ENCODE assay signal across 13 cellular contexts in the genomic region with DNA sequence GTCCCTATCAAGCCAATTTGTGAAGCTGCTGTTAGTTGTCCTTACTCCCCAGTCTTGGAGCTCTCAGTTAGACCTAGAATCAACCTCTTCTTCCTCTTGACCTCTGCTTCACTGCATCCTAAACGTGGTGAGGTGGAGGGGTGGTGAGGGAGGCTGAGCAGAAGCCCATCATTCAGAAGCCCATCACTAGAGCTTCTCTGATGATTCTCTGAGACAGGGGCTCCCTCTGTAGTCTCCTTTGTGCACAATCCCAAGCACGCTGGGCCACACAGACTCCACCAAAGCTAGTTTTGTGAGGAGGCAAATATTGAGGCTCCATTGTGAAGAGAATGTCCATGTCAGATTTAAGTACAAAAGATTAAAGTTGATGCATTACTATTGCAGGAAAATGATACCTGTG.
DNase-seq lines count a peak whose midpoint lies in the region; TF ChIP-seq lines count a peak whose summit lies in the region.
"Had no signal": no experiment of that assay in that cellular context is flagged by ENCODE, and none has a peak within 500 bp of the region (broad histone marks: within the 10 kb centered on the region; RNA-seq: fewer than 3 reads in every experiment).

No MANE protein-coding gene starts in this region.

- intact Hi-C loops in activated naive CD4-positive, alpha-beta T cell treated with anti-CD3 and anti-CD28 coated beads for 36 hours (cut with micrococcal nuclease): loop anchor here (1.0 to 5.0 kb wide), 2 partner anchors 69 to 198 kb away; no protein-coding TSS in a partner anchor
- intact Hi-C loops in stomach (cut with DNase I; ENCODE audit: low total_unique reads): no loop called here

- no peaks in the 10 kb centered on the region for H3K27me3 Mint-ChIP-seq in activated naive CD4-positive, alpha-beta T cell treated with anti-CD3 and anti-CD28 coated beads for 36 hours (ENCODE audit: low read depth)
- no peaks in the 10 kb centered on the region for H3K27me3 Mint-ChIP-seq in activated naive CD4-positive, alpha-beta T cell treated with anti-CD3 and anti-CD28 coated beads, Interleukin-2, amount 10 ng/mL, durations not matched to agents 7 days and 5 days
- no peaks in the 10 kb centered on the region for H3K27me3 Mint-ChIP-seq in chondrocyte (ENCODE audit: low read depth)
- H3K27me3 Mint-ChIP-seq: naive B cell had no signal

- H3K4me1 ChIP-seq in stomach: no peaks in the 10 kb centered on the region

- no peak overlapping the region for H3K27ac ChIP-seq in stomach
- H3K27ac ChIP-seq: psoas muscle had no signal

- no peak overlapping the region for H3K27ac Mint-ChIP-seq in activated naive CD4-positive, alpha-beta T cell treated with anti-CD3 and anti-CD28 coated beads for 36 hours
- no peak overlapping the region for H3K27ac Mint-ChIP-seq in activated naive CD4-positive, alpha-beta T cell treated with anti-CD3 and anti-CD28 coated beads, Interleukin-2, amount 10 ng/mL, durations not matched to agents 7 days and 5 days
- no peak overlapping the region for H3K27ac Mint-ChIP-seq in chondrocyte (ENCODE audit: unreplicated experiment)
- H3K27ac Mint-ChIP-seq: naive B cell had no signal

- TF ChIP-seq POLR2A in stomach (IDR thresholded peaks at IDR 0.05): no peak

- peaks cover 26% of the 10 kb centered on the region for H3K4me1 Mint-ChIP-seq in activated naive CD4-positive, alpha-beta T cell treated with anti-CD3 and anti-CD28 coated beads for 36 hours (ENCODE audit: low read depth)
- H3K4me1 Mint-ChIP-seq in activated naive CD4-positive, alpha-beta T cell treated with anti-CD3 and anti-CD28 coated beads, Interleukin-2, amount 10 ng/mL, durations not matched to agents 7 days and 5 days: peaks cover 26% of the 10 kb centered on the region
- H3K4me1 Mint-ChIP-seq in chondrocyte (ENCODE audit: low read depth): peaks cover 13% of the 10 kb centered on the region

- DNase-seq in activated naive CD4-positive, alpha-beta T cell treated with anti-CD3 and anti-CD28 coated beads for 36 hours: peak; percentile 10
- no peak for DNase-seq in activated naive CD4-positive, alpha-beta T cell treated with anti-CD3 and anti-CD28 coated beads, Interleukin-2, amount 10 ng/mL, durations not matched to agents 7 days and 5 days
- peak; percentile 26 for DNase-seq in M059J (ENCODE audit: low read depth)
- DNase-seq in chondrocyte (ENCODE audit: low spot score): no peak
- no peak for DNase-seq in stomach
- no peak for DNase-seq in HPDE6-E6E7 (ENCODE audit: extremely low spot score)
- no peak for DNase-seq in MG63
- DNase-seq in SW480 (ENCODE audit: low spot score): no peak
- DNase-seq: activated naive CD4-positive, alpha-beta T cell treated with Interleukin-2 at 50 U/mL for 16 hours; naive B cell; NCI-H1436; NCI-H526; psoas muscle had no signal

- H3K4me3 ChIP-seq in stomach: no peak overlapping the region
- H3K4me3 ChIP-seq in MG63: no peak overlapping the region
- H3K4me3 ChIP-seq: psoas muscle had no signal

- 36 to 47% (median 45%) methylated on average over 2 of the region's 2 CpGs for WGBS in stomach, 5 donors

- H3K36me3 ChIP-seq in stomach: no peaks in the 10 kb centered on the region
- H3K36me3 ChIP-seq in MG63: no peaks in the 10 kb centered on the region

- no peaks in the 10 kb centered on the region for H3K9me3 Mint-ChIP-seq in activated naive CD4-positive, alpha-beta T cell treated with anti-CD3 and anti-CD28 coated beads for 36 hours
- H3K9me3 Mint-ChIP-seq in activated naive CD4-positive, alpha-beta T cell treated with anti-CD3 and anti-CD28 coated beads, Interleukin-2, amount 10 ng/mL, durations not matched to agents 7 days and 5 days: no peaks in the 10 kb centered on the region
- no peaks in the 10 kb centered on the region for H3K9me3 Mint-ChIP-seq in chondrocyte (ENCODE audit: low read depth)
- H3K9me3 Mint-ChIP-seq: naive B cell had no signal

- no peaks in the 10 kb centered on the region for H3K36me3 Mint-ChIP-seq in activated naive CD4-positive, alpha-beta T cell treated with anti-CD3 and anti-CD28 coated beads for 36 hours (ENCODE audit: low read depth)
- H3K36me3 Mint-ChIP-seq in activated naive CD4-positive, alpha-beta T cell treated with anti-CD3 and anti-CD28 coated beads, Interleukin-2, amount 10 ng/mL, durations not matched to agents 7 days and 5 days: no peaks in the 10 kb centered on the region
- H3K36me3 Mint-ChIP-seq in chondrocyte (ENCODE audit: low read depth): no peaks in the 10 kb centered on the region
- H3K36me3 Mint-ChIP-seq: naive B cell had no signal

- TF ChIP-seq CTCF in chondrocyte (IDR thresholded peaks at IDR 0.05): peak; percentile 34
- TF ChIP-seq CTCF in stomach (IDR thresholded peaks at IDR 0.05): no peak

- TF ChIP-seq EP300 in stomach (IDR thresholded peaks at IDR 0.05): no peak

- H3K27me3 ChIP-seq in stomach: no peaks in the 10 kb centered on the region
- no peaks in the 10 kb centered on the region for H3K27me3 ChIP-seq in MG63

- CTCF ChIA-PET in activated naive CD4-positive, alpha-beta T cell treated with anti-CD3 and anti-CD28 coated beads for 36 hours (lab: Charles Lee): interaction anchor here (0.8 to 1.7 kb wide), 7 partner anchors 9 to 69 kb away, joined by 3 to 9 read pairs (median 5); no protein-coding TSS in a partner anchor
- CTCF ChIA-PET in activated naive CD4-positive, alpha-beta T cell treated with anti-CD3 and anti-CD28 coated beads, Interleukin-2, amount 10 ng/mL, durations not matched to agents 7 days and 5 days (lab: Charles Lee): interaction anchor here (0.6 to 6.5 kb wide), 14 partner anchors 14 to 273 kb away, joined by 3 to 51 read pairs (median 3); no protein-coding TSS in a partner anchor

- H3K9me3 ChIP-seq in stomach (no peaks in the 10 kb centered on the region), MG63 (no peaks in the 10 kb centered on the region)
- H3K9me3 ChIP-seq: psoas muscle had no signal

- no peak overlapping the region for H3K4me3 Mint-ChIP-seq in activated naive CD4-positive, alpha-beta T cell treated with anti-CD3 and anti-CD28 coated beads for 36 hours
- H3K4me3 Mint-ChIP-seq in activated naive CD4-positive, alpha-beta T cell treated with anti-CD3 and anti-CD28 coated beads, Interleukin-2, amount 10 ng/mL, durations not matched to agents 7 days and 5 days: no peak overlapping the region
- H3K4me3 Mint-ChIP-seq in chondrocyte (ENCODE audit: unreplicated experiment): no peak overlapping the region
- H3K4me3 Mint-ChIP-seq: naive B cell had no signal

Comparison
In these comparisons a context has a peak if more than half of its experiments do, and no peak if none do; other contexts are left out.
1. DNase-seq: peak in activated naive CD4-positive, alpha-beta T cell treated with anti-CD3 and anti-CD28 coated beads for 36 hours (single experiment) and M059J (single experiment); none in activated naive CD4-positive, alpha-beta T cell treated with anti-CD3 and anti-CD28 coated beads, Interleukin-2, amount 10 ng/mL, durations not matched to agents 7 days and 5 days (single experiment), chondrocyte (single experiment), stomach (single experiment), HPDE6-E6E7 (single experiment), MG63 (single experiment) and SW480 (single experiment).